In the genomic region with DNA sequence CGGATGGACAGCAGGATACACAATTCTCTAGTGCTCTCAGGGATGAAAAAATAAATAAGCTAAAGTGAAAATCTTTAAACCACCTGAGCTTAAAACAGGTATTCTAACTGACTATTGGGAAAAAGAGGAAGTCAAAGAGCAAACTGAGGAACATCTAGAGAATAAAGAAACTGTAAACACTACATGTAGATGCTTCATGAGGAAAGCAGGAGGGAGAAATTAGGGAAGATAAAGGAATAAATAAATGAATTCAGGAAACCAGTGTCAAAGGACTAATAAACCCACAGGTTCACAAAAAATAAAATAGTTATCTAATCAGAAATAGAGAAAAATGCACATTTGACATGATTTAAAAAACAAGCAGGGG, we compare ENCODE assay signal across 8 cellular contexts. TPM values are rescaled to one million over a fixed set of nuclear protein-coding genes. Genes with fewer than 3 reads are reported as not detected.
DNase-seq lines count a peak whose midpoint lies in the region; TF ChIP-seq lines count a peak whose summit lies in the region.

No MANE protein-coding gene starts in this region.

- CTCF ChIA-PET in activated CD4-positive, alpha-beta T cell treated with anti-CD3 and anti-CD28 coated beads, Interleukin-2, amount 10 ng/mL, durations not matched to agents 7 days and 5 days (lab: Charles Lee): no interaction called here

- H3K9me3 Mint-ChIP-seq in activated CD4-positive, alpha-beta T cell treated with anti-CD3 and anti-CD28 coated beads, Interleukin-2, amount 10 ng/mL, durations not matched to agents 7 days and 5 days: no peaks in the 10 kb centered on the region

- H3K4me3 ChIP-seq in iPS-20b (ENCODE audit: low read length) (peak overlapping the region; percentile 98), thymus (ENCODE audit: low read length) (peak overlapping the region; percentile 90)

- H3K27ac ChIP-seq in VCaP (peak overlapping the region; percentile 92), iPS-20b (ENCODE audit: low read length) (no peak overlapping the region), thymus (ENCODE audit: low read depth) (peak overlapping the region; percentile 64)

- peaks cover 8% of the 10 kb centered on the region for H3K36me3 Mint-ChIP-seq in activated CD4-positive, alpha-beta T cell treated with anti-CD3 and anti-CD28 coated beads, Interleukin-2, amount 10 ng/mL, durations not matched to agents 7 days and 5 days (ENCODE audit: low read depth)

- peak overlapping the region; percentile 77; the same call in 1 of the 2 replicates for H3K9ac ChIP-seq in iPS-20b (ENCODE audit: low read depth, low read length)

- H3K27me3 Mint-ChIP-seq in activated CD4-positive, alpha-beta T cell treated with anti-CD3 and anti-CD28 coated beads, Interleukin-2, amount 10 ng/mL, durations not matched to agents 7 days and 5 days: no peaks in the 10 kb centered on the region

- POLR2A ChIA-PET in activated CD4-positive, alpha-beta T cell treated with anti-CD3 and anti-CD28 coated beads, Interleukin-2, amount 10 ng/mL, durations not matched to agents 7 days and 5 days (lab: Charles Lee): no interaction called here

- peak overlapping the region; percentile 90 for H3K27ac Mint-ChIP-seq in activated CD4-positive, alpha-beta T cell treated with anti-CD3 and anti-CD28 coated beads, Interleukin-2, amount 10 ng/mL, durations not matched to agents 7 days and 5 days

- no peaks in the 10 kb centered on the region; the same call in 1 of the 2 replicates for H3K36me3 ChIP-seq in iPS-20b (ENCODE audit: insufficient read depth, low read depth, low read length)
- no peaks in the 10 kb centered on the region for H3K36me3 ChIP-seq in thymus (ENCODE audit: control insufficient read depth, insufficient read depth)

- H3K4me1 ChIP-seq in iPS-20b (ENCODE audit: insufficient read depth, low read length) (peaks cover 10% of the 10 kb centered on the region), thymus (ENCODE audit: control insufficient read depth, insufficient read depth, low read length) (no peaks in the 10 kb centered on the region)

- peaks cover 31% of the 10 kb centered on the region for H3K4me1 Mint-ChIP-seq in activated CD4-positive, alpha-beta T cell treated with anti-CD3 and anti-CD28 coated beads, Interleukin-2, amount 10 ng/mL, durations not matched to agents 7 days and 5 days

- H3K4me3 Mint-ChIP-seq in activated CD4-positive, alpha-beta T cell treated with anti-CD3 and anti-CD28 coated beads, Interleukin-2, amount 10 ng/mL, durations not matched to agents 7 days and 5 days: peak overlapping the region; percentile 99

- H3K9me3 ChIP-seq in iPS-20b (ENCODE audit: insufficient read depth, low read depth, low read length): no peaks in the 10 kb centered on the region
- no peaks in the 10 kb centered on the region for H3K9me3 ChIP-seq in thymus (ENCODE audit: control insufficient read depth)

- H3K27me3 ChIP-seq in iPS-20b (ENCODE audit: insufficient read depth, low read length) (no peaks in the 10 kb centered on the region), thymus (ENCODE audit: control insufficient read depth, insufficient read depth) (no peaks in the 10 kb centered on the region)

- TF ChIP-seq CTCF in VCaP (conservative IDR thresholded peaks at IDR 0.05): no peak

- 0% methylated on average over 1 of the region's 1 CpG for WGBS in thymus

- no peak for DNase-seq in activated CD4-positive, alpha-beta T cell treated with anti-CD3 and anti-CD28 coated beads, Interleukin-2, amount 10 ng/mL, durations not matched to agents 7 days and 5 days
- DNase-seq in activated CD4-positive, alpha-beta T cell treated with anti-CD3 and anti-CD28 coated beads, Interleukin-2, amount 50 U/mL, for 1 hour: no peak
- no peak for DNase-seq in NCI-H526 (lab: John Stamatoyannopoulos, UW)
- DNase-seq in activated effector memory CD4-positive, alpha-beta T cell treated with anti-CD3 and anti-CD28 coated beads, Interleukin-2, amount 50 U/mL, for 16 hours: no peak
- DNase-seq in mucosa of gallbladder (ENCODE audit: low spot score): no peak

RNA-seq across cellular contexts. Expression of a gene that starts 0.5 kb away (rescaled TPM):
- 10 to 100 TPM; 24.0 to 25.1 TPM for total RNA-seq in activated CD4-positive, alpha-beta T cell treated with anti-CD3 and anti-CD28 coated beads, Interleukin-2, amount 10 ng/mL, durations not matched to agents 7 days and 5 days
- 43.1 TPM for polyA plus RNA-seq in thymus
- total RNA-seq in mucosa of gallbladder: 46.4 TPM
